ENCODE assay signal across 28 cellular contexts in genomic region chr21:31912501-31912900, GRCh38. TPM values are rescaled to one million over a fixed set of nuclear protein-coding genes. Genes with fewer than 3 reads are reported as not detected.
DNase-seq lines count a peak whose midpoint lies in the region; ATAC-seq and TF ChIP-seq lines count a peak whose summit lies in the region.
"Had no signal": no experiment of that assay in that cellular context is flagged by ENCODE, and none has a peak within 500 bp of the region (broad histone marks: within the 10 kb centered on the region; RNA-seq: fewer than 3 reads in every experiment).

No MANE protein-coding gene starts in this region.

- H2BK20ac ChIP-seq in IMR-90 (ENCODE audit: low read depth, low read length): no peak overlapping the region

- H3K4me1 ChIP-seq in IMR-90 (ENCODE audit: control insufficient read depth, insufficient read depth, low read length): peaks cover 25% of the 10 kb centered on the region
- H3K4me1 ChIP-seq in body of pancreas: peaks cover 64% of the 10 kb centered on the region
- H3K4me1 ChIP-seq in mesenchymal stem cell (ENCODE audit: control insufficient read depth, insufficient read depth, low read depth, low read length): peaks cover 7% of the 10 kb centered on the region
- H3K4me1 ChIP-seq in right lobe of liver: no peaks in the 10 kb centered on the region

- H3K4me3 Mint-ChIP-seq in type B pancreatic cell: peak overlapping the region; percentile 51
- H3K4me3 Mint-ChIP-seq: CD4-positive, alpha-beta memory T cell; HFFc6 had no signal

- no peaks in the 10 kb centered on the region for H3K27me3 Mint-ChIP-seq in type B pancreatic cell

- H4K20me1 ChIP-seq in IMR-90 (ENCODE audit: insufficient read depth, low read length): no peaks in the 10 kb centered on the region

- no peak overlapping the region for H2BK15ac ChIP-seq in IMR-90 (ENCODE audit: low read depth, low read length)
- H2BK15ac ChIP-seq in mesenchymal stem cell (ENCODE audit: low read depth, poor library complexity, severe bottlenecking): no peak overlapping the region

- H4K91ac ChIP-seq in IMR-90 (ENCODE audit: insufficient read depth, low read depth, low read length) (0 out of 2 replicates have a peak overlapping the region, but pooled peaks have one; percentile 18), mesenchymal stem cell (ENCODE audit: low read length) (no peak overlapping the region)

- no peak overlapping the region for H2AK9ac ChIP-seq in IMR-90 (replicated peaks; ENCODE audit: low read depth, low read length, poor library complexity)

- TF ChIP-seq CTCF in IMR-90 (conservative IDR thresholded peaks at IDR 0.05; ENCODE audit: low read depth, low read length): no peak
- no peak for TF ChIP-seq CTCF in body of pancreas (IDR thresholded peaks at IDR 0.05)
- TF ChIP-seq CTCF in type B pancreatic cell (conservative IDR thresholded peaks at IDR 0.05): no peak
- TF ChIP-seq CTCF in right lobe of liver (IDR thresholded peaks at IDR 0.05): no peak

- H3K4ac ChIP-seq in IMR-90 (ENCODE audit: low read depth, low read length) (0 out of 2 replicates have a peak overlapping the region, but pooled peaks have one; percentile 1), mesenchymal stem cell (ENCODE audit: low read depth in 1 of 2, low read length in 2 of 2) (no peak overlapping the region)

- intact Hi-C loops in IMR-90 (cut with micrococcal nuclease) (no loop called here), body of pancreas (cut with DNase I) (no loop called here), right lobe of liver (cut with DNase I) (no loop called here)

- no peak overlapping the region for H2AFZ ChIP-seq in IMR-90 (replicated peaks; ENCODE audit: low read length, poor library complexity)
- H2AFZ ChIP-seq in mesenchymal stem cell (ENCODE audit: low read depth, low read length): no peak overlapping the region
- H2AFZ ChIP-seq: GM23248, PC-9 had no signal

- peaks cover 3 to 36% of the 10 kb centered on the region in 2 experiments; a peak in 3 of 4 replicates for H3K79me1 ChIP-seq in IMR-90 (ENCODE audit: low read depth in 1 of 2, low read length in 2 of 2)
- H3K79me1 ChIP-seq in mesenchymal stem cell (replicated peaks; ENCODE audit: low read length, poor library complexity, severe bottlenecking): no peaks in the 10 kb centered on the region

- peak overlapping the region; percentile 9; the same call in 1 of the 2 replicates for H2BK120ac ChIP-seq in IMR-90 (ENCODE audit: low read depth, low read length)
- H2BK120ac ChIP-seq in mesenchymal stem cell (ENCODE audit: low read depth, low read length): no peak overlapping the region

- no peaks in the 10 kb centered on the region for H3K36me3 ChIP-seq in IMR-90 (ENCODE audit: control insufficient read depth, insufficient read depth, low read length)
- no peaks in the 10 kb centered on the region for H3K36me3 ChIP-seq in body of pancreas (replicated peaks in 1 of 2; ENCODE audit: insufficient read depth in 1 of 2, low read depth in 2 of 2)
- H3K36me3 ChIP-seq in mesenchymal stem cell (ENCODE audit: control insufficient read depth in 1 of 2, insufficient read depth in 2 of 2, low read depth in 1 of 2, low read length in 2 of 2): no peaks in the 10 kb centered on the region
- H3K36me3 ChIP-seq in right lobe of liver: no peaks in the 10 kb centered on the region
- H3K36me3 ChIP-seq: HAP-1, MG63 had no signal

- H3K18ac ChIP-seq in IMR-90 (ENCODE audit: low read depth, low read length) (no peak overlapping the region), mesenchymal stem cell (ENCODE audit: low read depth in 1 of 2, low read length in 2 of 2) (peak overlapping the region in 1 of 2 experiments; percentile 7)

- 100% methylated on average over 2 of the region's 9 CpGs; no CpG with 5 or more reads in 1 of the 2 experiments for WGBS in IMR-90 (ENCODE audit: extremely low coverage in 2 of 2, insufficient read length in 1 of 2), 2 experiments
- WGBS in body of pancreas, 2 donors: 65 to 74% methylated on average over 9 of the region's 9 CpGs
- WGBS in mesenchymal stem cell: 80% methylated on average over 7 of the region's 9 CpGs
- 83% methylated on average over 7 of the region's 9 CpGs for WGBS in right lobe of liver (ENCODE audit: insufficient coverage, low coverage, low lambda C conversion rate, missing lambda C conversion rate)

- peaks cover 16% of the 10 kb centered on the region for H3K9me1 ChIP-seq in IMR-90 (ENCODE audit: insufficient read depth, low read length)

- CTCF ChIA-PET in IMR-90 (lab: Yijun Ruan, JAX): no interaction called here

- no peaks in the 10 kb centered on the region for H3K9me3 ChIP-seq in IMR-90 (ENCODE audit: control insufficient read depth, insufficient read depth, low read length)
- no peaks in the 10 kb centered on the region for H3K9me3 ChIP-seq in body of pancreas
- H3K9me3 ChIP-seq in mesenchymal stem cell (ENCODE audit: control insufficient read depth, low read length): no peaks in the 10 kb centered on the region
- no peaks in the 10 kb centered on the region for H3K9me3 ChIP-seq in right lobe of liver
- H3K9me3 ChIP-seq: HAP-1, MG63 had no signal

- H3K23ac ChIP-seq in IMR-90 (ENCODE audit: low read depth, low read length) (no peak overlapping the region), mesenchymal stem cell (ENCODE audit: low read length in 2 of 2) (no peak overlapping the region)

- ATAC-seq in IMR-90 (ENCODE audit: low read depth) (no peak), body of pancreas (peak; percentile 12), GM21360 (IDR thresholded peaks at IDR 0.05; ENCODE audit: unreplicated experiment) (no peak), right lobe of liver (no peak)
- ATAC-seq: GM12878, Right ventricle myocardium inferior had no signal

- H2BK5ac ChIP-seq in IMR-90 (ENCODE audit: low read depth, low read length, poor library complexity, severe bottlenecking) (no peak overlapping the region), mesenchymal stem cell (ENCODE audit: low read depth, low read length, poor library complexity, severe bottlenecking) (no peak overlapping the region)

- in situ Hi-C loops in IMR-90 (cut with MboI; ENCODE audit: low sequenced_read_pairs): no loop called here

- dilution Hi-C loops in IMR-90 (cut with HindIII; ENCODE audit: low sequenced_read_pairs, unreplicated experiment): no loop called here

- DNase-seq in IMR-90: no peak
- no peak for DNase-seq in body of pancreas
- peak; percentile 62 for DNase-seq in mesenchymal stem cell
- no peak for DNase-seq in type B pancreatic cell (ENCODE audit: extremely low spot score, unreplicated experiment)
- DNase-seq in globus pallidus (ENCODE audit: low spot score): no peak
- DNase-seq in right lobe of liver: no peak
- DNase-seq: C1 segment of cervical spinal cord; CD4-positive, alpha-beta memory T cell; COR-L47; DMS79; EL; GDM1; HFFc6; KG1; MG63; NCI-H1105 treated with DMSO at 0.1 percent for 48 hours; NCI-H146; NCI-H1930; NCI-H2107; NCI-H446 treated with DMSO at 0.1 percent for 48 hours; NCI-H526; NK-92 treated with Interleukin-12 subunit alpha and Interleukin-12 subunit beta, amount 100 ng/mL, for 24 hours; PC-9 had no signal

- H3K27me3 ChIP-seq in IMR-90 (ENCODE audit: control insufficient read depth, insufficient read depth, low read length): no peaks in the 10 kb centered on the region
- no peaks in the 10 kb centered on the region for H3K27me3 ChIP-seq in body of pancreas
- H3K27me3 ChIP-seq in mesenchymal stem cell (ENCODE audit: control insufficient read depth in 1 of 2, insufficient read depth in 1 of 2, low read length in 2 of 2): peaks cover 0 to 10% of the 10 kb centered on the region in 2 experiments
- no peaks in the 10 kb centered on the region for H3K27me3 ChIP-seq in right lobe of liver
- H3K27me3 ChIP-seq: MG63 had no signal

- H4K8ac ChIP-seq in IMR-90 (ENCODE audit: low read depth in 2 of 2, low read length in 2 of 2) (no peak overlapping the region), mesenchymal stem cell (ENCODE audit: low read length) (no peak overlapping the region)

- peaks cover 72% of the 10 kb centered on the region for H3K4me1 Mint-ChIP-seq in type B pancreatic cell (ENCODE audit: unreplicated experiment)

- BruUV-seq in IMR-90 (replicated peaks; lab: Mats Ljungman, UMichigan): no TSS peak

- H3K27ac Mint-ChIP-seq in type B pancreatic cell: peak overlapping the region; percentile 79
- H3K27ac Mint-ChIP-seq: HFFc6 had no signal

- H3K56ac ChIP-seq in IMR-90 (ENCODE audit: extremely low read depth, insufficient read depth, low read length): no peak overlapping the region

- POLR2A ChIA-PET in IMR-90 (lab: Charles Lee; ENCODE audit: unreplicated experiment): no interaction called here

- no peak overlapping the region for H3K27ac ChIP-seq in IMR-90 (ENCODE audit: insufficient read depth, low read length)
- peak overlapping the region in 2 of 4 donors; percentile 30 to 57 for H3K27ac ChIP-seq in body of pancreas
- H3K27ac ChIP-seq in mesenchymal stem cell (ENCODE audit: low read length, poor library complexity, severe bottlenecking): no peak overlapping the region
- H3K27ac ChIP-seq in right lobe of liver: no peak overlapping the region
- H3K27ac ChIP-seq: GM23248, PC-9 had no signal

- H3K4me2 ChIP-seq in IMR-90 (ENCODE audit: low read depth, low read length) (no peak overlapping the region), mesenchymal stem cell (ENCODE audit: low read length, poor library complexity, severe bottlenecking) (no peak overlapping the region)
- H3K4me2 ChIP-seq: PC-9 had no signal

- no peaks in the 10 kb centered on the region for H3K9me3 Mint-ChIP-seq in type B pancreatic cell

- H3K9ac ChIP-seq in IMR-90 (ENCODE audit: low read depth, low read length) (no peak overlapping the region), mesenchymal stem cell (ENCODE audit: low read length) (no peak overlapping the region)
- H3K9ac ChIP-seq: GM23248 had no signal

- no peak for TF ChIP-seq RAD21 in IMR-90 (IDR thresholded peaks at IDR 0.05; ENCODE audit: low read length)

- H3K4me3 ChIP-seq in IMR-90 (ENCODE audit: insufficient read depth, low read depth, low read length) (no peak overlapping the region), body of pancreas (no peak overlapping the region), mesenchymal stem cell (ENCODE audit: insufficient read depth in 1 of 2, low read depth in 1 of 2, low read length in 2 of 2) (no peak overlapping the region), right lobe of liver (no peak overlapping the region)
- H3K4me3 ChIP-seq: GM12878, GM23248, HAP-1, MG63, PC-9 had no signal

- H4K5ac ChIP-seq in IMR-90 (ENCODE audit: low read depth, low read length): no peak overlapping the region

- H2AK5ac ChIP-seq in IMR-90 (ENCODE audit: low read depth, low read length) (no peak overlapping the region), mesenchymal stem cell (ENCODE audit: low read length, severe bottlenecking) (no peak overlapping the region)

- peak overlapping the region; percentile 19; the same call in 1 of the 2 replicates for H3K14ac ChIP-seq in IMR-90 (replicated peaks; ENCODE audit: low read depth, low read length)
- no peak overlapping the region for H3K14ac ChIP-seq in mesenchymal stem cell (ENCODE audit: low read length in 2 of 2)

- peaks cover 20% of the 10 kb centered on the region for H3K36me3 Mint-ChIP-seq in type B pancreatic cell
- H3K36me3 Mint-ChIP-seq: CD4-positive, alpha-beta memory T cell had no signal

- H2BK12ac ChIP-seq in mesenchymal stem cell (ENCODE audit: low read length in 2 of 2): no peak overlapping the region

- TF ChIP-seq POLR2A in IMR-90 (IDR thresholded peaks at IDR 0.05; ENCODE audit: low read depth, low read length) (no peak), body of pancreas (IDR thresholded peaks at IDR 0.05) (no peak), right lobe of liver (IDR thresholded peaks at IDR 0.05) (no peak)

RNA-seq across cellular contexts. Expression of gene HUNK, which starts 39.7 kb away (rescaled TPM):
- 1.1 and 2.0 TPM in 2 replicates for total RNA-seq in IMR-90 (2012; rRNA removed)
- 1.0 and 1.3 TPM in 2 replicates for polyA plus RNA-seq in IMR-90 (2012; rRNA removed)
- polyA plus RNA-seq in IMR-90 (2012; cell fraction: cytosol; rRNA removed): 0.58 and 0.60 TPM in 2 replicates
- polyA plus RNA-seq in IMR-90 (2012; cell fraction: nucleus; rRNA removed; ENCODE audit: low replicate concordance): 0.52 and 0.96 TPM in 2 replicates
- total RNA-seq in body of pancreas: 1 to 10 TPM; 6.7 to 9.2 TPM
- polyA plus RNA-seq in mesenchymal stem cell (2013, experiment 1 of 2): 0.46 TPM
- 0.52 TPM for polyA plus RNA-seq in mesenchymal stem cell (2013, experiment 2 of 2)
- 11.3 and 44.0 TPM in 2 replicates for total RNA-seq in type B pancreatic cell (ENCODE audit: low replicate concordance)
- under 1 TPM; 0.12 to 0.64 (median 0.32) TPM for total RNA-seq in right lobe of liver
- total RNA-seq: HFFc6, PC-9 had no signal
